In genomic region chr7:44284881-44285541, GRCh38 we compare ENCODE assay signal across 16 cellular contexts. TPM values are rescaled to one million over a fixed set of nuclear protein-coding genes. Genes with fewer than 3 reads are reported as not detected.
DNase-seq lines count a peak whose midpoint lies in the region; ATAC-seq and TF ChIP-seq lines count a peak whose summit lies in the region.
"Had no signal": no experiment of that assay in that cellular context is flagged by ENCODE, and none has a peak within 500 bp of the region (broad histone marks: within the 10 kb centered on the region; RNA-seq: fewer than 3 reads in every experiment).

No MANE protein-coding gene starts in this region.

- no peak overlapping the region for H2BK15ac ChIP-seq in H9 (ENCODE audit: low read depth, low read length)

- no peak overlapping the region for H3K4me3 Mint-ChIP-seq in H9
- H3K4me3 Mint-ChIP-seq: activated T-helper 1 cell treated with anti-CD3 and anti-CD28 coated beads, Interleukin-12 subunit alpha, Interleukin-12 subunit beta, Interleukin-2, Interleukin-4 antibody, amounts not matched to agents 30 ng/mL and 10 ng/mL and 1 ng/mL, durations not matched to agents 14 hours and 24 hours and 36 hours; neural progenitor cell; T-helper 1 cell treated with Interleukin-12 subunit alpha and Interleukin-12 subunit beta and Interleukin-4 antibody, amounts not matched to agents 30 μg/mL and 1 μg/mL, for 36 hours had no signal

- no peak overlapping the region for H2BK12ac ChIP-seq in H9 (ENCODE audit: insufficient read length, low read depth, low read length)

- H4K5ac ChIP-seq in H9 (ENCODE audit: insufficient read length, low read depth, low read length) = no peak overlapping the region

- TF ChIP-seq CTCF in H9 (conservative IDR thresholded peaks at IDR 0.05) = no peak
- no peak for TF ChIP-seq CTCF in gastrocnemius medialis (IDR thresholded peaks at IDR 0.05 in 4 of 5, conservative IDR thresholded peaks at IDR 0.05 in 1 of 5)

- no CpG with 5 or more reads among the region's 16 CpGs for WGBS in H9 (ENCODE audit: extremely low coverage, insufficient read length, low lambda C conversion rate)

- H3K56ac ChIP-seq in H9 (ENCODE audit: insufficient read length, low read depth, low read length) = no peak overlapping the region

- in situ Hi-C loops in gastrocnemius medialis (cut with MboI; ENCODE audit: low sequenced_read_pairs in 4 of 4) = no loop called here

- H3K27me3 ChIP-seq in H9 (ENCODE audit: insufficient read depth, low read length) (no peaks in the 10 kb centered on the region), gastrocnemius medialis (no peaks in the 10 kb centered on the region)
- H3K27me3 ChIP-seq: neural progenitor cell had no signal

- H3K9me3 ChIP-seq in H9 (ENCODE audit: control insufficient read depth, low read depth, low read length) (no peaks in the 10 kb centered on the region), gastrocnemius medialis (no peaks in the 10 kb centered on the region)

- H3K18ac ChIP-seq in H9 (ENCODE audit: insufficient read length, low read depth, low read length) = no peak overlapping the region

- no peak for TF ChIP-seq POLR2A in gastrocnemius medialis (IDR thresholded peaks at IDR 0.05)

- no peak overlapping the region for H4K8ac ChIP-seq in H9 (replicated peaks; ENCODE audit: insufficient read length, low read depth, low read length)

- H3K27me3 Mint-ChIP-seq in H9 (ENCODE audit: low read depth) = peaks cover 6% of the 10 kb centered on the region

- H3K27ac ChIP-seq in H9 (ENCODE audit: insufficient read length, low read depth, low read length) (no peak overlapping the region), gastrocnemius medialis (peak overlapping the region; percentile 91 to 94 (median 92))
- H3K27ac ChIP-seq: neural progenitor cell had no signal

- DNase-seq in H9 (peak; percentile 22), islet precursor cell (peak; percentile 41), gastrocnemius medialis (peak; percentile 1 to 12), HuH-7.5 (ENCODE audit: low spot score) (no peak), nucleus accumbens (lab: John Stamatoyannopoulos, UW) (no peak)
- peak; percentile 5 for DNase-seq in activated naive CD4-positive, alpha-beta T cell treated with anti-CD3 and anti-CD28 coated beads, Interleukin-2, amount 50 U/mL, for 16 hours
- DNase-seq: activated CD4-positive, alpha-beta T cell treated with anti-CD3 and anti-CD28 coated beads for 48 hours; C1 segment of cervical spinal cord; HCEC 1CT; Karpas-422; NCI-H1436 treated with DMSO at 0.1 percent for 48 hours had no signal

- no peaks in the 10 kb centered on the region for H4K20me1 ChIP-seq in H9 (ENCODE audit: control insufficient read depth, insufficient read depth, insufficient read length)

- H3K23ac ChIP-seq in H9 (ENCODE audit: insufficient read length, low read depth, low read length) = no peak overlapping the region

- H3K9ac ChIP-seq in H9 (ENCODE audit: extremely low read depth, insufficient read length, low read length) = no peak overlapping the region
- H3K9ac ChIP-seq: neural progenitor cell had no signal

- H2AK5ac ChIP-seq in H9 (ENCODE audit: insufficient read length, low read length) = no peak overlapping the region

- intact Hi-C loops in gastrocnemius medialis (cut with DNase I; ENCODE audit: low total_unique reads) = loop anchor here (2.0 kb wide), 1 partner anchor 26 kb away; no protein-coding TSS in a partner anchor

- no peak overlapping the region for H3K27ac Mint-ChIP-seq in H9
- H3K27ac Mint-ChIP-seq: activated T-helper 1 cell treated with anti-CD3 and anti-CD28 coated beads, Interleukin-12 subunit alpha, Interleukin-12 subunit beta, Interleukin-2, Interleukin-4 antibody, amounts not matched to agents 30 ng/mL and 10 ng/mL and 1 ng/mL, durations not matched to agents 14 hours and 24 hours and 36 hours; neural progenitor cell; T-helper 1 cell treated with Interleukin-12 subunit alpha and Interleukin-12 subunit beta and Interleukin-4 antibody, amounts not matched to agents 30 μg/mL and 1 μg/mL, for 36 hours had no signal

- no peaks in the 10 kb centered on the region for H3K36me3 Mint-ChIP-seq in H9 (ENCODE audit: insufficient read depth in 1 of 3, low read depth in 3 of 3)
- H3K36me3 Mint-ChIP-seq: neural progenitor cell had no signal

- H2BK5ac ChIP-seq in H9 (ENCODE audit: insufficient read length, low read length) = no peak overlapping the region

- no peak overlapping the region for H3K4me2 ChIP-seq in H9 (ENCODE audit: insufficient read depth, insufficient read length, low read length)
- H3K4me2 ChIP-seq: neural progenitor cell had no signal

- H3K4me1 ChIP-seq in H9 (ENCODE audit: insufficient read depth, low read length) = no peaks in the 10 kb centered on the region
- H3K4me1 ChIP-seq in gastrocnemius medialis = peaks cover 50% of the 10 kb centered on the region in 2 donors
- H3K4me1 ChIP-seq: neural progenitor cell had no signal

- H3K23me2 ChIP-seq in H9 (ENCODE audit: insufficient read length, low read depth, low read length, poor library complexity, severe bottlenecking) = no peaks in the 10 kb centered on the region

- H3T11ph ChIP-seq in H9 (ENCODE audit: low read length) = no peak overlapping the region

- H3K4me1 Mint-ChIP-seq in H9 = peaks cover 0 to 6% of the 10 kb centered on the region in 2 experiments; a peak in 3 of 4 replicates

- H2AFZ ChIP-seq in H9 (ENCODE audit: low read length) = no peak overlapping the region
- H2AFZ ChIP-seq: neural progenitor cell had no signal

- H3K9me3 Mint-ChIP-seq in H9 = no peaks in the 10 kb centered on the region
- H3K9me3 Mint-ChIP-seq: activated T-helper 1 cell treated with anti-CD3 and anti-CD28 coated beads, Interleukin-12 subunit alpha, Interleukin-12 subunit beta, Interleukin-2, Interleukin-4 antibody, amounts not matched to agents 30 ng/mL and 10 ng/mL and 1 ng/mL, durations not matched to agents 14 hours and 24 hours and 36 hours; neural progenitor cell; T-helper 1 cell treated with Interleukin-12 subunit alpha and Interleukin-12 subunit beta and Interleukin-4 antibody, amounts not matched to agents 30 μg/mL and 1 μg/mL, for 36 hours had no signal

- H3K4ac ChIP-seq in H9 (ENCODE audit: low read depth, low read length) = no peak overlapping the region

- ATAC-seq in gastrocnemius medialis (no peak), HG02840 (IDR thresholded peaks at IDR 0.05; ENCODE audit: low FRiP score, unreplicated experiment) (no peak)
- ATAC-seq: Panc1 had no signal

- no peaks in the 10 kb centered on the region for H3K79me2 ChIP-seq in H9 (ENCODE audit: insufficient read depth, low read length)

- H3K36me3 ChIP-seq in gastrocnemius medialis = no peaks in the 10 kb centered on the region
- H3K36me3 ChIP-seq: neural progenitor cell had no signal

- H4K91ac ChIP-seq in H9 (ENCODE audit: insufficient read length, low read depth, low read length) = no peak overlapping the region

- no peak overlapping the region for H2BK20ac ChIP-seq in H9 (ENCODE audit: low read depth, low read length, poor library complexity, severe bottlenecking)

- H3K4me3 ChIP-seq in gastrocnemius medialis = no peak overlapping the region
- H3K4me3 ChIP-seq: neural progenitor cell had no signal

- no peak overlapping the region for H3K14ac ChIP-seq in H9 (ENCODE audit: insufficient read depth, low read length)

- H2BK120ac ChIP-seq in H9 (ENCODE audit: low read depth, low read length, poor library complexity, severe bottlenecking) = no peak overlapping the region

- H3K79me1 ChIP-seq in H9 (ENCODE audit: insufficient read depth, low read depth, low read length, poor library complexity, severe bottlenecking) = no peaks in the 10 kb centered on the region

RNA-seq across cellular contexts. Expression of gene CAMK2B, which starts 40.4 kb away (rescaled TPM):
- 0.17 and 0.24 TPM in 2 replicates for total RNA-seq in H9 (2021)
- total RNA-seq in gastrocnemius medialis = 10 to 100 TPM; 35.3 to 64.8 (median 46.0) TPM

Comparison
In these comparisons a context has a peak if more than half of its experiments do, and no peak if none do; other contexts are left out.
1. DNase-seq: peak in H9 (single experiment), activated naive CD4-positive, alpha-beta T cell treated with anti-CD3 and anti-CD28 coated beads, Interleukin-2, amount 50 U/mL, for 16 hours (single experiment), islet precursor cell (single experiment) and gastrocnemius medialis (2 of 2); none in HuH-7.5 (single experiment) and nucleus accumbens (0 of 56).
2. RNA of gene CAMK2B, which starts 40.4 kb away (total RNA-seq): 35.3 to 64.8 TPM in gastrocnemius medialis; 0.17 to 0.24 TPM in H9; every median in the first group is over 10 times any median in the second.